24 cellular contexts compared by ENCODE assay signal in the genomic region with DNA sequence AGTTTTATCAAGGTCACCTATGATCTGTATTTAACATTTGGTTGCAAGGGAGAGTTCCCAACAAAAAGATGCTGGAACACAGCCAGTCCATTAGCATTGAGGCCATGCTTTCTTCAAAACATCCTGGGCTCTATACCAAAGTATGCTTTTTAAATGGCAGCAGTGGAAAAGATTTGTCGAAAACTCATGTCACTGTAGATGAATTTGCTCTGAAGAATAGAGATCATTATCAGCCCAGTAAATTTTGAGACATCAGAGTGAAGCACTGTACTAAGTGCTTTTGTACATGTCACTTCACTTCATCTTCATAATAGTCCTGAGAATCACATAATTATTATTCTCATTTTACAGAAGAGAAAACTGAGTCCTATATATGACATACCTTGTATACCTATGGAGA.
"Had no signal": no experiment of that assay in that cellular context is flagged by ENCODE, and none has a peak within 500 bp of the region (broad histone marks: within the 10 kb centered on the region; RNA-seq: fewer than 3 reads in every experiment).

No MANE protein-coding gene starts in this region.

- H3K4me1 ChIP-seq: stomach, tibial nerve, upper lobe of left lung had no signal

- H3K79me2 ChIP-seq: parathyroid adenoma had no signal

- DNase-seq: occipital lobe; ovary; posterior cingulate gyrus; psoas muscle; right cardiac atrium; right lobe of liver; sigmoid colon; small intestine; stimulated activated CD4-positive, alpha-beta T cell treated with anti-CD3 and anti-CD28 coated beads, Interleukin-15, amount 100 ng/mL, for 24 hours; stimulated activated CD4-positive, alpha-beta T cell treated with anti-CD3 and anti-CD28 coated beads, Interleukin-2, amount 100 ng/mL, for 24 hours; stimulated activated CD4-positive, alpha-beta T cell treated with anti-CD3 and anti-CD28 coated beads, Interleukin-2, amount 100 ng/mL, for 48 hours; stimulated activated CD4-positive, alpha-beta T cell treated with anti-CD3 and anti-CD28 coated beads, Interleukin-4, amount 100 ng/mL, for 24 hours; stimulated activated naive B cell treated with anti-CD40 and anti-IgM and Interleukin-4, amounts not matched to agents 10 μg/mL and 1 μg/mL and 100 μg/mL, for 72 hours; stimulated activated naive CD4-positive, alpha-beta T cell treated with Interleukin-2 at 50 U/mL for 16 hours; stomach; thyroid gland; trophoblast cell; upper lobe of left lung had no signal

- H3K4me2 ChIP-seq: neural progenitor cell had no signal

- H3K4me3 ChIP-seq: neural progenitor cell, ovary, psoas muscle, right lobe of liver, sigmoid colon, stomach, thoracic aorta, thyroid gland, tibial nerve, upper lobe of left lung, vagina had no signal

- H2AFZ ChIP-seq: neural progenitor cell, parathyroid adenoma had no signal

- H3K36me3 ChIP-seq: neural progenitor cell, ovary, right lobe of liver, sigmoid colon, stomach, thoracic aorta, thyroid gland, tibial nerve, vagina had no signal

- H3K9ac ChIP-seq: neural progenitor cell, parathyroid adenoma had no signal

- H3K9me3 ChIP-seq: ovary, psoas muscle, right lobe of liver, sigmoid colon, stomach, thoracic aorta, thyroid gland, tibial nerve, upper lobe of left lung, vagina had no signal

- ATAC-seq: psoas muscle; right cardiac atrium; right lobe of liver; stimulated activated effector memory CD8-positive, alpha-beta T cell treated with anti-CD3 and anti-CD28 coated beads, Interleukin-12 subunit alpha, Interleukin-12 subunit beta, amount 100 ng/mL, for 72 hours; stimulated activated naive B cell treated with anti-CD40 and anti-IgM and Interleukin-4, amounts not matched to agents 10 μg/mL and 1 μg/mL and 100 μg/mL, for 72 hours had no signal

- H3K27ac ChIP-seq: neural progenitor cell, ovary, parathyroid adenoma, psoas muscle, right lobe of liver, sigmoid colon, stomach, thoracic aorta, thyroid gland, tibial nerve, upper lobe of left lung, vagina had no signal

- H3K27me3 ChIP-seq: neural progenitor cell, ovary, right lobe of liver, sigmoid colon, stomach, thyroid gland, tibial nerve, upper lobe of left lung, vagina had no signal
